In genomic region chr14:53109028-53109687, GRCh38 we compare ENCODE assay signal across 9 cellular contexts. TPM values are rescaled to one million over a fixed set of nuclear protein-coding genes. Genes with fewer than 3 reads are reported as not detected.
DNase-seq lines count a peak whose midpoint lies in the region; ATAC-seq and TF ChIP-seq lines count a peak whose summit lies in the region.
"Had no signal": no experiment of that assay in that cellular context is flagged by ENCODE, and none has a peak within 500 bp of the region (broad histone marks: within the 10 kb centered on the region; RNA-seq: fewer than 3 reads in every experiment).

No MANE protein-coding gene starts in this region.

- H3K27me3 ChIP-seq in KMS-11 (ENCODE audit: insufficient read depth, low read depth), result no peaks in the 10 kb centered on the region

- H3K4me1 Mint-ChIP-seq in naive B cell, result peaks cover 4 to 7% (median 5%) of the 10 kb centered on the region in 3 donors

- H3K4me3 ChIP-seq in GM08714 (ENCODE audit: low read length), result peak overlapping the region; percentile 85
- H3K4me3 ChIP-seq in KMS-11 (IDR thresholded peaks at IDR 0.05; ENCODE audit: insufficient read depth, low read depth, low read length), result no peak overlapping the region

- H3K4me2 ChIP-seq in KMS-11, result peak overlapping the region; percentile 96

- peaks cover 31% of the 10 kb centered on the region for H3K4me1 ChIP-seq in KMS-11 (ENCODE audit: low read depth, poor library complexity, severe bottlenecking)

- TF ChIP-seq CTCF in KMS-11 (conservative IDR thresholded peaks at IDR 0.05; ENCODE audit: low read depth, low read length), result no peak

- peak overlapping the region; percentile 41; the same call in 1 of the 2 replicates for H3K9ac ChIP-seq in KMS-11

- peaks cover 0 to 2% (median 0%) of the 10 kb centered on the region in 7 donors for H3K9me3 Mint-ChIP-seq in naive B cell
- H3K9me3 Mint-ChIP-seq: IgD-negative memory B cell had no signal

- no peaks in the 10 kb centered on the region for H4K20me1 ChIP-seq in KMS-11 (ENCODE audit: insufficient read depth)

- peak overlapping the region; percentile 38 for H2AFZ ChIP-seq in KMS-11 (ENCODE audit: low read depth)

- H3K36me3 ChIP-seq in KMS-11 (ENCODE audit: insufficient read depth), result no peaks in the 10 kb centered on the region

- H3K4me3 Mint-ChIP-seq in naive B cell, result no peak overlapping the region
- H3K4me3 Mint-ChIP-seq: IgD-negative memory B cell had no signal

- H3K79me2 ChIP-seq in KMS-11 (ENCODE audit: insufficient read depth, low read depth), result peaks cover 51% of the 10 kb centered on the region

- no peak overlapping the region for H3K27ac Mint-ChIP-seq in naive B cell
- H3K27ac Mint-ChIP-seq: IgD-negative memory B cell had no signal

- H3K27ac ChIP-seq in KMS-11, result peak overlapping the region; percentile 82

- DNase-seq in activated CD8-positive, alpha-beta memory T cell treated with anti-CD3 and anti-CD28 coated beads for 48 hours (ENCODE audit: low read depth in 2 of 3, low spot score in 2 of 3), result peak in 2 of 3 experiments; percentile 5 to 19
- DNase-seq in naive B cell (peak; percentile 44), NCI-H146 treated with DMSO at 0.1 percent for 48 hours (lab: John Stamatoyannopoulos, UW; ENCODE audit: unreplicated experiment) (no peak), NCI-H1417 treated with DMSO at 0.1 percent for 48 hours (lab: John Stamatoyannopoulos, UW) (no peak), pons (ENCODE audit: low spot score) (no peak)

- ATAC-seq in GM21515 (IDR thresholded peaks at IDR 0.05; ENCODE audit: unreplicated experiment), result peak; percentile 84
- peak; percentile 90 to 92 for ATAC-seq in naive B cell (ENCODE audit: low read depth in 2 of 2)

- H3K36me3 Mint-ChIP-seq in naive B cell, result no peaks in the 10 kb centered on the region
- H3K36me3 Mint-ChIP-seq: IgD-negative memory B cell had no signal

- H3K27me3 Mint-ChIP-seq in naive B cell, result no peaks in the 10 kb centered on the region

RNA-seq across cellular contexts. Expression of gene DDHD1, which starts 44.0 kb away (rescaled TPM):
- 10 to 100 TPM in 3 of 6 donors, 1 to 10 TPM in 3; 3.5 to 13.7 (median 10.2) TPM for polyA plus RNA-seq in naive B cell (ENCODE audit: low read depth in 6 of 6)

Comparison
In these comparisons a context has a peak if more than half of its experiments do, and no peak if none do; other contexts are left out.
1. DNase-seq: peak in activated CD8-positive, alpha-beta memory T cell treated with anti-CD3 and anti-CD28 coated beads for 48 hours (2 of 3) and naive B cell (single experiment); none in NCI-H146 treated with DMSO at 0.1 percent for 48 hours (single experiment), NCI-H1417 treated with DMSO at 0.1 percent for 48 hours (single experiment) and pons (single experiment).